ENCODE assay signal across 23 cellular contexts in the genomic region with DNA sequence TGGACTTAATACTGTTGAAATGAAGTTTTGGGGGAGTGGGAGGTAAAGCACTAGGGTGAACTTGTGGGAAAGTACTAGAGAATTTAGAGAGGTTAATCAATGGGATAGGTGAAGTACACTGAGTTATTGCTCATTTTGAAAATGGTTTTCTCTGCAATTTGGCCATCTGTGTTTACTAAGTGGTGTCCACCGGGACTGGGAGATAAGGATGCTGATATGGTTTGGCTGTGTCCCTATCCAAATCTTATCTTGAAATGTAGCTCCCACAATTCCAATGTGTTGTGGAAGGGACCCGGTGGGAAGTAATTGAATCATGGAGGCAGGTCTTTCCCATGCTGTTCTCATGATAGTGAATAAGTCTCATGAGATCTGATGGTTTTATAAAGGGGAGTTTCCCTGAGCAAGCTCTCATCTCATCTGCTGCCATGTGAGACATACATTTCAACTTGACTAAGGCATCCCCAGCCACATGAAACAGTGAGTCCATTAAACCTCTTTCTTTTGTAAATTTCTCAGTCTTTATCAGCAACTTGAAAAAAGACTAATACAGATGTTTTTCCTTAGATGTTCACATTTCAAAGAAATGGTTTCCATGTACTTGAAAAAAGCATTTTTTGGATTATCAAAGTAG.
"Had no signal": no experiment of that assay in that cellular context is flagged by ENCODE, and none has a peak within 500 bp of the region (broad histone marks: within the 10 kb centered on the region; RNA-seq: fewer than 3 reads in every experiment).

No MANE protein-coding gene starts in this region.

- H3K36me3 Mint-ChIP-seq: naive thymus-derived CD8-positive, alpha-beta T cell; stimulated activated naive B cell treated with anti-CD40 and anti-IgM and Interleukin-4, amounts not matched to agents 10 μg/mL and 1 μg/mL and 100 μg/mL, for 72 hours had no signal

- H3K4me3 Mint-ChIP-seq: naive thymus-derived CD8-positive, alpha-beta T cell; nephron progenitor cell; stimulated activated naive B cell treated with anti-CD40 and anti-IgM and Interleukin-4, amounts not matched to agents 10 μg/mL and 1 μg/mL and 100 μg/mL, for 72 hours had no signal

- H3K36me3 ChIP-seq: left ventricle myocardium inferior, ovary, prostate gland, stomach, thyroid gland, transverse colon, upper lobe of left lung, vagina had no signal

- H3K4me3 ChIP-seq: left ventricle myocardium inferior, lung, ovary, prostate gland, skin epidermis, stomach, testis, thyroid gland, transverse colon, upper lobe of left lung, vagina had no signal

- H3K27ac Mint-ChIP-seq: naive thymus-derived CD8-positive, alpha-beta T cell; nephron progenitor cell; stimulated activated naive B cell treated with anti-CD40 and anti-IgM and Interleukin-4, amounts not matched to agents 10 μg/mL and 1 μg/mL and 100 μg/mL, for 72 hours had no signal

- H3K9me3 Mint-ChIP-seq: nephron progenitor cell had no signal

- H3K9me3 ChIP-seq: left ventricle myocardium inferior, ovary, prostate gland, stomach, testis, thyroid gland, upper lobe of left lung, vagina had no signal

- DNase-seq: hippocampal formation; islet precursor cell; left ventricle myocardium inferior; naive thymus-derived CD8-positive, alpha-beta T cell; nephron progenitor cell; ovary; retina; right cardiac atrium; stimulated activated CD4-positive, alpha-beta T cell treated with anti-CD3 and anti-CD28 coated beads, Interleukin-12 subunit alpha, Interleukin-12 subunit beta, amount 100 ng/mL, for 4 hours; stimulated activated CD4-positive, alpha-beta T cell treated with anti-CD3 and anti-CD28 coated beads, Interleukin-15, amount 100 ng/mL, for 24 hours; stimulated activated CD4-positive, alpha-beta T cell treated with anti-CD3 and anti-CD28 coated beads, Interleukin-2, amount 100 ng/mL, for 24 hours; stimulated activated CD4-positive, alpha-beta T cell treated with anti-CD3 and anti-CD28 coated beads, Interleukin-4, amount 100 ng/mL, for 1 hour; stimulated activated naive B cell treated with anti-CD40 and anti-IgM and Interleukin-4, amounts not matched to agents 10 μg/mL and 1 μg/mL and 100 μg/mL, for 72 hours; stimulated activated naive CD8-positive, alpha-beta T cell treated with anti-CD3 and anti-CD28 coated beads, Interleukin-15, Interleukin-2, amounts not matched to agents 100 U/mL and 50 U/mL, for 24 hours; stomach; testis; thyroid gland; transverse colon; upper lobe of left lung had no signal

- H3K27ac ChIP-seq: left ventricle myocardium inferior, ovary, prostate gland, skin epidermis, stomach, testis, thyroid gland, transverse colon, upper lobe of left lung, vagina had no signal

- H3K27me3 ChIP-seq: ovary, stomach, testis, thyroid gland, transverse colon, upper lobe of left lung, vagina had no signal

- H3K4me1 ChIP-seq: left ventricle myocardium inferior, prostate gland, stomach, testis, thyroid gland, transverse colon, upper lobe of left lung, vagina had no signal

- H3K27me3 Mint-ChIP-seq: naive thymus-derived CD8-positive, alpha-beta T cell; stimulated activated naive B cell treated with anti-CD40 and anti-IgM and Interleukin-4, amounts not matched to agents 10 μg/mL and 1 μg/mL and 100 μg/mL, for 72 hours had no signal

- H3K4me1 Mint-ChIP-seq: naive thymus-derived CD8-positive, alpha-beta T cell; stimulated activated naive B cell treated with anti-CD40 and anti-IgM and Interleukin-4, amounts not matched to agents 10 μg/mL and 1 μg/mL and 100 μg/mL, for 72 hours had no signal
